In genomic region chr1:23964790-23965740, GRCh38 we compare ENCODE assay signal across 11 cellular contexts. TPM values are rescaled to one million over a fixed set of nuclear protein-coding genes. Genes with fewer than 3 reads are reported as not detected.
DNase-seq lines count a peak whose midpoint lies in the region; ATAC-seq and TF ChIP-seq lines count a peak whose summit lies in the region.
"Had no signal": no experiment of that assay in that cellular context is flagged by ENCODE, and none has a peak within 500 bp of the region (broad histone marks: within the 10 kb centered on the region; RNA-seq: fewer than 3 reads in every experiment).

No MANE protein-coding gene starts in this region.

- intact Hi-C loops in mucosa of descending colon (cut with DNase I, micrococcal nuclease) = no loop called here

- peak overlapping the region; percentile 0 for H3K4me2 ChIP-seq in Karpas-422 (ENCODE audit: low read depth, low read length, poor library complexity, severe bottlenecking)

- H3K4me1 ChIP-seq in Karpas-422 (ENCODE audit: low read length) (peaks cover 36% of the 10 kb centered on the region), mucosa of descending colon (ENCODE audit: low read depth) (peaks cover 11% of the 10 kb centered on the region)

- peak; percentile 47 for DNase-seq in AG10803 (ENCODE audit: low read depth)
- DNase-seq in Karpas-422 = peak; percentile 59
- peak; percentile 67 for DNase-seq in amniotic epithelial cell (ENCODE audit: low read depth)
- DNase-seq in mucosa of descending colon = no peak
- DNase-seq in NOMO-1 (lab: John Stamatoyannopoulos, UW; ENCODE audit: unreplicated experiment in 2 of 2) = no peak
- DNase-seq in NCI-H1694 (lab: John Stamatoyannopoulos, UW) = no peak
- DNase-seq: DMS79 treated with DMSO at 0.1 percent for 48 hours, NCI-H1105 treated with DMSO at 0.1 percent for 48 hours had no signal

- H3K36me3 ChIP-seq in Karpas-422 (ENCODE audit: insufficient read depth, low read length) (peaks cover 50% of the 10 kb centered on the region), mucosa of descending colon (ENCODE audit: low read depth) (no peaks in the 10 kb centered on the region)

- ATAC-seq in mucosa of descending colon = peak; percentile 48
- ATAC-seq in HG03159 (IDR thresholded peaks at IDR 0.05; ENCODE audit: unreplicated experiment) = no peak
- no peak for ATAC-seq in HG03571 (IDR thresholded peaks at IDR 0.05; ENCODE audit: unreplicated experiment)
- ATAC-seq: HCT116 had no signal

- H3K4me3 ChIP-seq in AG10803 (ENCODE audit: low read length) (no peak overlapping the region), Karpas-422 (ENCODE audit: low read length) (no peak overlapping the region), mucosa of descending colon (no peak overlapping the region)

- no peak for TF ChIP-seq CTCF in AG10803 (conservative IDR thresholded peaks at IDR 0.05; ENCODE audit: low read length)
- TF ChIP-seq CTCF in mucosa of descending colon (IDR thresholded peaks at IDR 0.05) = no peak

- no peaks in the 10 kb centered on the region for H3K27me3 ChIP-seq in Karpas-422 (ENCODE audit: low read length)

- H3K79me2 ChIP-seq in Karpas-422 (ENCODE audit: low read length) = peaks cover 16% of the 10 kb centered on the region

- peak overlapping the region; percentile 63 for H3K27ac ChIP-seq in Karpas-422 (ENCODE audit: low read length)

- H3K9ac ChIP-seq in Karpas-422 (ENCODE audit: low read length) = no peak overlapping the region

- H4K20me1 ChIP-seq in Karpas-422 (ENCODE audit: insufficient read depth, low read depth, low read length) = no peaks in the 10 kb centered on the region

- no peaks in the 10 kb centered on the region for H3K9me2 ChIP-seq in Karpas-422 (replicated peaks; ENCODE audit: insufficient read depth, low read length)

- H2AFZ ChIP-seq in Karpas-422 (ENCODE audit: low read length) = no peak overlapping the region

- no peaks in the 10 kb centered on the region for H3K9me3 ChIP-seq in Karpas-422 (ENCODE audit: low read length)
- no peaks in the 10 kb centered on the region for H3K9me3 ChIP-seq in mucosa of descending colon

RNA-seq across cellular contexts. Expression of gene PNRC2, which starts 5.4 kb away (rescaled TPM):
- 114 and 140 TPM in 2 replicates for total RNA-seq in Karpas-422 (2014; rRNA removed; shearing (Covaris generic); ENCODE audit: low replicate concordance)
- total RNA-seq in mucosa of descending colon = 100 to 1,000 TPM; 116 to 137 (median 121) TPM

RNA-seq across cellular contexts. Expression of gene SRSF10, which starts 15.1 kb away (rescaled TPM):
- 87.6 and 150 TPM in 2 replicates for total RNA-seq in Karpas-422 (2014; rRNA removed; shearing (Covaris generic); ENCODE audit: low replicate concordance)
- 10 to 100 TPM; 85.8 to 98.0 (median 94.0) TPM for total RNA-seq in mucosa of descending colon

RNA-seq across cellular contexts. Expression of gene CNR2, which starts 51.9 kb away (rescaled TPM):
- 16.4 and 18.9 TPM in 2 replicates for total RNA-seq in Karpas-422 (2014; rRNA removed; shearing (Covaris generic); ENCODE audit: low replicate concordance)
- total RNA-seq in mucosa of descending colon = under 1 TPM; 0.06 to 0.19 (median 0.17) TPM

Comparison
In these comparisons a context has a peak if more than half of its experiments do, and no peak if none do; other contexts are left out.
1. DNase-seq: peak in AG10803 (single experiment), Karpas-422 (single experiment) and amniotic epithelial cell (single experiment); none in mucosa of descending colon (0 of 3), NOMO-1 (0 of 2) and NCI-H1694 (single experiment).
2. RNA of gene CNR2, which starts 51.9 kb away (total RNA-seq): 16.4 to 18.9 TPM in Karpas-422; 0.06 to 0.19 TPM in mucosa of descending colon; every median in the first group is over 10 times any median in the second.